Comparison of ENCODE assay signal across 25 cellular contexts in the genomic region with DNA sequence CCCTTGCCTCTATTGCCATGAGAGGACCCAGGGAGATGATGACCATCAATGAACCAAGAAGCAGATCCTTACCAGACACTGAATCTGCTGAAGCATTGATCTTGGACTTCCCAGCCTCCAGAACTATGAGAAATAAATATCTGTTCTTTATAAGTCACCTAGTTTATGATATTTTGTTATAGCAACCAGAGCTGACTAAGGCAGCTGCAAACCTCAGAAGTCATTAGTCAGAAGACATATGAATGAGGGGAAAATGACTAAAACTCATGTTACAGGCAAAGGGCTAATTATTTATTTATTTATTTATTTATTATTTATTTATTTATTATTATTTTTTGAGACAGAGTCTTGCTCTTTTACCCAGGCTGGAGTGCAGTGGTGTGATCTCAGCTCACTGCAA.
"Had no signal": no experiment of that assay in that cellular context is flagged by ENCODE, and none has a peak within 500 bp of the region (broad histone marks: within the 10 kb centered on the region; RNA-seq: fewer than 3 reads in every experiment).

No MANE protein-coding gene starts in this region.

- H3K9me3 ChIP-seq: adrenal gland, ascending aorta, upper lobe of right lung had no signal

- H3K4me3 ChIP-seq: adrenal gland, ascending aorta, upper lobe of right lung had no signal

- H3K4me3 Mint-ChIP-seq: activated naive CD4-positive, alpha-beta T cell treated with anti-CD3 and anti-CD28 coated beads for 36 hours; activated naive CD8-positive, alpha-beta T cell treated with anti-CD3 and anti-CD28 coated beads for 36 hours; endodermal cell; natural killer cell; stimulated activated effector memory CD8-positive, alpha-beta T cell treated with anti-CD3 and anti-CD28 coated beads, Interleukin-12 subunit alpha, Interleukin-12 subunit beta, amount 100 ng/mL, for 72 hours; stimulated activated naive CD8-positive, alpha-beta T cell treated with anti-CD3 and anti-CD28 coated beads, Interleukin-15, amount 100 ng/mL, for 72 hours; T-helper 1 cell treated with Interleukin-12 subunit alpha and Interleukin-12 subunit beta and Interleukin-4 antibody, amounts not matched to agents 30 μg/mL and 1 μg/mL, for 36 hours had no signal

- DNase-seq: activated CD4-positive, alpha-beta T cell treated with anti-CD3 and anti-CD28 coated beads for 48 hours; activated CD4-positive, alpha-beta T cell treated with anti-CD3 and anti-CD28 coated beads, Interleukin-2, amount 50 U/mL, for 48 hours; activated CD8-positive, alpha-beta memory T cell treated with anti-CD3 and anti-CD28 coated beads for 24 hours; activated effector memory CD4-positive, alpha-beta T cell treated with Interleukin-2 at 50 U/mL for 16 hours; activated naive CD4-positive, alpha-beta T cell treated with anti-CD3 and anti-CD28 coated beads for 36 hours; activated naive CD8-positive, alpha-beta T cell treated with anti-CD3 and anti-CD28 coated beads for 36 hours; adrenal gland; central memory CD4-positive, alpha-beta T cell; endodermal cell; foreskin melanocyte; left colon; mesendoderm; natural killer cell; posterior cingulate gyrus; small intestine; stimulated activated CD4-positive, alpha-beta T cell treated with anti-CD3 and anti-CD28 coated beads, Interleukin-4, amount 100 ng/mL, for 24 hours; stimulated activated naive CD8-positive, alpha-beta T cell treated with anti-CD3 and anti-CD28 coated beads, Interleukin-15, amount 100 ng/mL, for 72 hours; substantia nigra; SW 1271; T-helper 9 cell; upper lobe of right lung; WERI-Rb-1 had no signal

- H3K36me3 Mint-ChIP-seq: activated naive CD8-positive, alpha-beta T cell treated with anti-CD3 and anti-CD28 coated beads for 36 hours; natural killer cell; stimulated activated effector memory CD8-positive, alpha-beta T cell treated with anti-CD3 and anti-CD28 coated beads, Interleukin-12 subunit alpha, Interleukin-12 subunit beta, amount 100 ng/mL, for 72 hours had no signal

- H3K9me3 Mint-ChIP-seq: endodermal cell had no signal

- H3K27me3 Mint-ChIP-seq: activated naive CD8-positive, alpha-beta T cell treated with anti-CD3 and anti-CD28 coated beads for 36 hours; stimulated activated naive CD8-positive, alpha-beta T cell treated with anti-CD3 and anti-CD28 coated beads, Interleukin-15, amount 100 ng/mL, for 72 hours had no signal

- H3K27ac Mint-ChIP-seq: activated naive CD4-positive, alpha-beta T cell treated with anti-CD3 and anti-CD28 coated beads for 36 hours; activated naive CD8-positive, alpha-beta T cell treated with anti-CD3 and anti-CD28 coated beads for 36 hours; endodermal cell; natural killer cell; stimulated activated effector memory CD8-positive, alpha-beta T cell treated with anti-CD3 and anti-CD28 coated beads, Interleukin-12 subunit alpha, Interleukin-12 subunit beta, amount 100 ng/mL, for 72 hours; stimulated activated naive CD8-positive, alpha-beta T cell treated with anti-CD3 and anti-CD28 coated beads, Interleukin-15, amount 100 ng/mL, for 72 hours; T-helper 1 cell treated with Interleukin-12 subunit alpha and Interleukin-12 subunit beta and Interleukin-4 antibody, amounts not matched to agents 30 μg/mL and 1 μg/mL, for 36 hours had no signal

- H3K27me3 ChIP-seq: adrenal gland, ascending aorta, upper lobe of right lung had no signal

- H3K4me1 ChIP-seq: adrenal gland, ascending aorta had no signal

- H3K27ac ChIP-seq: adrenal gland, ascending aorta, upper lobe of right lung, WERI-Rb-1 had no signal

- H3K36me3 ChIP-seq: adrenal gland, ascending aorta, upper lobe of right lung, WERI-Rb-1 had no signal

- H3K4me1 Mint-ChIP-seq: activated naive CD8-positive, alpha-beta T cell treated with anti-CD3 and anti-CD28 coated beads for 36 hours; endodermal cell; natural killer cell; stimulated activated effector memory CD8-positive, alpha-beta T cell treated with anti-CD3 and anti-CD28 coated beads, Interleukin-12 subunit alpha, Interleukin-12 subunit beta, amount 100 ng/mL, for 72 hours; stimulated activated naive CD8-positive, alpha-beta T cell treated with anti-CD3 and anti-CD28 coated beads, Interleukin-15, amount 100 ng/mL, for 72 hours had no signal
